Comparison of ENCODE assay signal across 13 cellular contexts in the genomic region with DNA sequence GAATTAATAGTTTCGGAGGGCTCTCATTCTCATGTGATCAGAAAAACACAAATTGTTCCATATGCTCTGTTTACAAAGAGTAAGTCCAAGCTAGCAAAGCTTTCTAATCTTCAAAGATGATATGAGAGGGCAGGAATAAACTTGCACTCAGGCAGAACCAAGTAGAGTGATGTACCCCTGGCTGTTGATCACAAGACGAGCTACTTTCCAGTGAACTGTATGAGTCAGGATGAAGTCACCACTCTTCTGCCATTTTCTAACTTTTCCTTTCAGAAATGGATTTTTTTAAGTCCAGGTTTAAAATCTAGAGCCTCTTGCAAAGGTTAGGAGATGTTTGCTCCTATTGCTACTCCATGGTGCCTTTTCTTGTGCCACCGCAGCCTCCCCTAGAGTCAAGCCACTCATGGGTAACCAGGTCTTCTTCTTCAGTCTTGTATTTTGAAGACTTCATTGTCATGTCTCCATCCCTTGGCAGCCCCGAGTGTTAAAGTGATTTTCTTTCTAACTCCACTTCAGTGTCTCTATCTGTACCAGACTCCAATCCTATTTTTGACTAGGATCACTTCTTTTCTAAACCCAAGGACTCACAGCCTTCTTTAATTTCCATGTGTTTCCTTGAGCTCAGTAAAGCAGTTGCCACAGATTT.
DNase-seq lines count a peak whose midpoint lies in the region; ATAC-seq, FAIRE-seq and TF ChIP-seq lines count a peak whose summit lies in the region.
"Had no signal": no experiment of that assay in that cellular context is flagged by ENCODE, and none has a peak within 500 bp of the region (broad histone marks: within the 10 kb centered on the region; RNA-seq: fewer than 3 reads in every experiment).

No MANE protein-coding gene starts in this region.

- DNase-seq in A549 (ENCODE audit: low read depth in 1 of 2, low spot score in 1 of 2), result peak in 1 of 2 experiments; percentile 42
- DNase-seq in H4 (ENCODE audit: low spot score), result peak; percentile 69
- peak in 4 of 7 donors; percentile 22 to 46 (median 27) for DNase-seq in adrenal gland
- DNase-seq in fibroblast of the conjunctiva (ENCODE audit: low read depth), result peak; percentile 55
- no peak for DNase-seq in NCI-H748 treated with DMSO at 0.1 percent for 48 hours (lab: John Stamatoyannopoulos, UW)
- DNase-seq in activated CD4-positive, CD25-positive, alpha-beta regulatory T cell treated with anti-CD3 and anti-CD28 coated beads, Interleukin-2, amount 50 U/mL, for 72 hours, result no peak
- no peak for DNase-seq in tibial artery
- no peak for DNase-seq in ureter (ENCODE audit: low spot score)
- DNase-seq: activated CD4-positive, alpha-beta memory T cell treated with anti-CD3 and anti-CD28 coated beads for 36 hours; anterior cingulate cortex; BE2C; head of caudate nucleus had no signal

- H3K4me3 ChIP-seq in A549 (no peak overlapping the region), adrenal gland (no peak overlapping the region), tibial artery (no peak overlapping the region)
- H3K4me3 ChIP-seq: SJSA1 had no signal

- H3K4me1 ChIP-seq in A549 (peaks cover 51% of the 10 kb centered on the region), adrenal gland (replicated peaks in 1 of 2) (no peaks in the 10 kb centered on the region), tibial artery (peaks cover 0 to 32% (median 10%) of the 10 kb centered on the region in 4 donors)
- H3K4me1 ChIP-seq: BE2C had no signal

- H3K36me3 ChIP-seq in adrenal gland (replicated peaks in 1 of 2) (no peaks in the 10 kb centered on the region), tibial artery (no peaks in the 10 kb centered on the region)
- H3K36me3 ChIP-seq: BE2C, SJSA1 had no signal

- peak; percentile 69 to 80; a peak in 5 of 6 replicates for ATAC-seq in A549

- CTCF ChIA-PET in A549 (lab: Yijun Ruan, JAX), result interaction anchor here (3.6 kb wide), 1 partner anchor 16 kb away, joined by 10 read pairs; no protein-coding TSS in a partner anchor

- H3K27me3 ChIP-seq in adrenal gland (no peaks in the 10 kb centered on the region), tibial artery (no peaks in the 10 kb centered on the region)
- H3K27me3 ChIP-seq: BE2C, SJSA1 had no signal

- no peak for TF ChIP-seq RAD21 in A549 (conservative IDR thresholded peaks at IDR 0.05 in 1 of 2, IDR thresholded peaks at IDR 0.05 in 1 of 2)

- POLR2A ChIA-PET in A549 (lab: Yijun Ruan, JAX), result no interaction called here

- intact Hi-C loops in adrenal gland (cut with DNase I) (no loop called here), tibial artery (cut with DNase I; ENCODE audit: low total_unique reads) (no loop called here)

- WGBS in A549 (ENCODE audit: missing lambda C conversion rate), result 68% methylated on average over 4 of the region's 4 CpGs
- WGBS in adrenal gland, 4 donors, result 77 to 87% (median 80%) methylated on average over 4 of the region's 4 CpGs

- TF ChIP-seq CTCF in A549 (IDR thresholded peaks at IDR 0.05) (no peak), adrenal gland (IDR thresholded peaks at IDR 0.05) (no peak), tibial artery (IDR thresholded peaks at IDR 0.05) (no peak)

- FAIRE-seq in A549 (lab: Jason Lieb, UNC), result no peak

- peak overlapping the region; percentile 26; the same call in 1 of the 3 replicates for H3K4me2 ChIP-seq in A549

- no peak for TF ChIP-seq EP300 in A549 (IDR thresholded peaks at IDR 0.05)

- H3K27ac ChIP-seq in A549, result peak overlapping the region; percentile 78 to 84; a peak in 5 of 6 replicates
- H3K27ac ChIP-seq in adrenal gland, result no peak overlapping the region
- H3K27ac ChIP-seq in tibial artery, result no peak overlapping the region
- H3K27ac ChIP-seq: SJSA1 had no signal

- TF ChIP-seq POLR2A in A549 (IDR thresholded peaks at IDR 0.05; ENCODE audit: low read length), result no peak
- TF ChIP-seq POLR2A in adrenal gland (IDR thresholded peaks at IDR 0.05), result no peak

- 0 out of 3 replicates have a peak, but pooled peaks cover 2% of the 10 kb centered on the region for H3K9me3 ChIP-seq in A549
- H3K9me3 ChIP-seq in adrenal gland (replicated peaks in 1 of 3), result no peaks in the 10 kb centered on the region
- H3K9me3 ChIP-seq in tibial artery, result no peaks in the 10 kb centered on the region
- H3K9me3 ChIP-seq: BE2C, SJSA1 had no signal

TF ChIP-seq in A549, 52 proteins besides CTCF, POLR2A, EP300 and RAD21:
- TF ChIP-seq REST (IDR thresholded peaks at IDR 0.05) (no peak), POLR2AphosphoS2 (conservative IDR thresholded peaks at IDR 0.05; ENCODE audit: low read length) (no peak), FOSL2 (IDR thresholded peaks at IDR 0.05) (peak; percentile 44; the same call in 1 of the 2 replicates), FOSL2 (CRISPR knock-in tag; IDR thresholded peaks at IDR 0.05) (peak; percentile 68), JUN (IDR thresholded peaks at IDR 0.05) (peak in 1 of 2 experiments; percentile 30; a peak in 1 of 5 replicates), ESRRA (IDR thresholded peaks at IDR 0.05; ENCODE audit: borderline replicate concordance, low read length) (no peak)
- TF ChIP-seq, protein P1, sequence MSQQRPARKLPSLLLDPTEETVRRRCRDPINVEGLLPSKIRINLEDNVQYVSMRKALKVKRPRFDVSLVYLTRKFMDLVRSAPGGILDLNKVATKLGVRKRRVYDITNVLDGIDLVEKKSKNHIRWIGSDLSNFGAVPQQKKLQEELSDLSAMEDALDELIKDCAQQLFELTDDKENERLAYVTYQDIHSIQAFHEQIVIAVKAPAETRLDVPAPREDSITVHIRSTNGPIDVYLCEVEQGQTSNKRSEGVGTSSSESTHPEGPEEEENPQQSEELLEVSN (IDR thresholded peaks at IDR 0.05; ENCODE audit: borderline replicate concordance, low read depth), result no peak
- TF ChIP-seq, protein P2, sequence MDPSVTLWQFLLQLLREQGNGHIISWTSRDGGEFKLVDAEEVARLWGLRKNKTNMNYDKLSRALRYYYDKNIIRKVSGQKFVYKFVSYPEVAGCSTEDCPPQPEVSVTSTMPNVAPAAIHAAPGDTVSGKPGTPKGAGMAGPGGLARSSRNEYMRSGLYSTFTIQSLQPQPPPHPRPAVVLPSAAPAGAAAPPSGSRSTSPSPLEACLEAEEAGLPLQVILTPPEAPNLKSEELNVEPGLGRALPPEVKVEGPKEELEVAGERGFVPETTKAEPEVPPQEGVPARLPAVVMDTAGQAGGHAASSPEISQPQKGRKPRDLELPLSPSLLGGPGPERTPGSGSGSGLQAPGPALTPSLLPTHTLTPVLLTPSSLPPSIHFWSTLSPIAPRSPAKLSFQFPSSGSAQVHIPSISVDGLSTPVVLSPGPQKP (IDR thresholded peaks at IDR 0.05; ENCODE audit: low read depth, low read length), result no peak

Comparison
In these comparisons a context has a peak if more than half of its experiments do, and no peak if none do; other contexts are left out.
1. DNase-seq: peak in H4 (single experiment), adrenal gland (4 of 7) and fibroblast of the conjunctiva (single experiment); none in NCI-H748 treated with DMSO at 0.1 percent for 48 hours (single experiment), activated CD4-positive, CD25-positive, alpha-beta regulatory T cell treated with anti-CD3 and anti-CD28 coated beads, Interleukin-2, amount 50 U/mL, for 72 hours (single experiment), tibial artery (0 of 2) and ureter (single experiment).
2. H3K27ac ChIP-seq: peak in A549 (2 of 2); none in adrenal gland (0 of 5) and tibial artery (0 of 2).